In the genomic region with DNA sequence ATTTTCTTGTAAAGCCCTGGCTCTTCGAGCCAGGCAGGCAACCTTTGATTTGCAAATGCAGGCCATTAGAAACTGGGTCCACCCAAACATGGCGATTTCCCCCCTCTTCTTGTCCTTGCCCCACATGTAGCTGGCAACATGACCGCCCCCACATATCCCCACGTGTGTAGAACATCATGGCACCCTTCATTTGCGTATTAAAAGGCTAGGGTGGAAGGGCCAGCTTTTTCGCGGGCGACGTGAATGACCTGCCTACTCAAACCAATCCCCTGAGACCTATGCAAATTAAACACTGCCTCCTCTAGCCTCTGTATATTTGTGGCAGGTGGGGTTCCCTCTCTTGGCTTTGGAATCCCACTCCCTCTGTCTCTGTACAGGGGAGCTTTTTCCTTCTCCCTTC, we compare ENCODE assay signal across 24 cellular contexts.
"Had no signal": no experiment of that assay in that cellular context is flagged by ENCODE, and none has a peak within 500 bp of the region (broad histone marks: within the 10 kb centered on the region; RNA-seq: fewer than 3 reads in every experiment).

No MANE protein-coding gene starts in this region.

- H3K9me3 Mint-ChIP-seq: naive B cell; nephron progenitor cell; stimulated activated naive B cell treated with anti-CD40 and anti-IgM and Interleukin-4, amounts not matched to agents 10 μg/mL and 1 μg/mL and 100 μg/mL, for 72 hours; stimulated activated naive CD8-positive, alpha-beta T cell treated with anti-CD3 and anti-CD28 coated beads, Interleukin-15, amount 100 ng/mL, for 72 hours had no signal

- H3K4me3 ChIP-seq: dorsolateral prefrontal cortex, heart right ventricle, lung, psoas muscle, spleen, testis, tibial nerve had no signal

- ATAC-seq: esophagus mucosa; heart right ventricle; left colon; left ventricle myocardium superior; psoas muscle; stimulated activated naive B cell treated with anti-CD40 and anti-IgM and Interleukin-4, amounts not matched to agents 10 μg/mL and 1 μg/mL and 100 μg/mL, for 72 hours; stimulated activated naive CD8-positive, alpha-beta T cell treated with anti-CD3 and anti-CD28 coated beads, Interleukin-15, amount 100 ng/mL, for 72 hours had no signal

- H3K27ac Mint-ChIP-seq: nephron progenitor cell; stimulated activated naive B cell treated with anti-CD40 and anti-IgM and Interleukin-4, amounts not matched to agents 10 μg/mL and 1 μg/mL and 100 μg/mL, for 72 hours; stimulated activated naive CD8-positive, alpha-beta T cell treated with anti-CD3 and anti-CD28 coated beads, Interleukin-15, amount 100 ng/mL, for 72 hours had no signal

- H3K9me3 ChIP-seq: heart right ventricle, neutrophil, psoas muscle, spleen, testis, tibial nerve had no signal

- H3K4me3 Mint-ChIP-seq: naive B cell; nephron progenitor cell; stimulated activated naive B cell treated with anti-CD40 and anti-IgM and Interleukin-4, amounts not matched to agents 10 μg/mL and 1 μg/mL and 100 μg/mL, for 72 hours; stimulated activated naive CD8-positive, alpha-beta T cell treated with anti-CD3 and anti-CD28 coated beads, Interleukin-15, amount 100 ng/mL, for 72 hours had no signal

- H3K27me3 ChIP-seq: heart right ventricle, neutrophil, spleen, testis, tibial nerve had no signal

- H3K36me3 Mint-ChIP-seq: naive B cell; stimulated activated naive B cell treated with anti-CD40 and anti-IgM and Interleukin-4, amounts not matched to agents 10 μg/mL and 1 μg/mL and 100 μg/mL, for 72 hours had no signal

- H3K36me3 ChIP-seq: heart right ventricle, neutrophil, spleen, tibial nerve had no signal

- H3K4me1 Mint-ChIP-seq: naive B cell; stimulated activated naive B cell treated with anti-CD40 and anti-IgM and Interleukin-4, amounts not matched to agents 10 μg/mL and 1 μg/mL and 100 μg/mL, for 72 hours; stimulated activated naive CD8-positive, alpha-beta T cell treated with anti-CD3 and anti-CD28 coated beads, Interleukin-15, amount 100 ng/mL, for 72 hours had no signal

- H3K4me1 ChIP-seq: heart right ventricle, psoas muscle, spleen, testis, tibial nerve had no signal

- FAIRE-seq: endometrium, frontal cortex had no signal

- H3K27ac ChIP-seq: dorsolateral prefrontal cortex, heart right ventricle, neutrophil, psoas muscle, spleen, testis, tibial nerve had no signal

- DNase-seq: cortex of kidney; dorsolateral prefrontal cortex; effector CD8-positive, alpha-beta T cell; heart right ventricle; hypothalamus; left colon; left ventricle myocardium superior; naive B cell; nephron progenitor cell; psoas muscle; retina; spleen; stimulated activated CD4-positive, alpha-beta T cell treated with anti-CD3 and anti-CD28 coated beads, Interleukin-15, amount 100 ng/mL, for 24 hours; stimulated activated CD4-positive, alpha-beta T cell treated with anti-CD3 and anti-CD28 coated beads, Interleukin-1b, Interleukin-23, amount 100 ng/mL, for 48 hours; stimulated activated CD4-positive, alpha-beta T cell treated with anti-CD3 and anti-CD28 coated beads, Interleukin-4, amount 100 ng/mL, for 24 hours; stimulated activated naive B cell treated with anti-CD40 and anti-IgM and Interleukin-4, amounts not matched to agents 10 μg/mL and 1 μg/mL and 100 μg/mL, for 72 hours; stimulated activated naive CD8-positive, alpha-beta T cell treated with anti-CD3 and anti-CD28 coated beads, Interleukin-15, amount 100 ng/mL, for 72 hours; testis had no signal

- H3K27me3 Mint-ChIP-seq: naive B cell; stimulated activated naive B cell treated with anti-CD40 and anti-IgM and Interleukin-4, amounts not matched to agents 10 μg/mL and 1 μg/mL and 100 μg/mL, for 72 hours; stimulated activated naive CD8-positive, alpha-beta T cell treated with anti-CD3 and anti-CD28 coated beads, Interleukin-15, amount 100 ng/mL, for 72 hours had no signal
